ENCODE assay signal across 9 cellular contexts in the genomic region with DNA sequence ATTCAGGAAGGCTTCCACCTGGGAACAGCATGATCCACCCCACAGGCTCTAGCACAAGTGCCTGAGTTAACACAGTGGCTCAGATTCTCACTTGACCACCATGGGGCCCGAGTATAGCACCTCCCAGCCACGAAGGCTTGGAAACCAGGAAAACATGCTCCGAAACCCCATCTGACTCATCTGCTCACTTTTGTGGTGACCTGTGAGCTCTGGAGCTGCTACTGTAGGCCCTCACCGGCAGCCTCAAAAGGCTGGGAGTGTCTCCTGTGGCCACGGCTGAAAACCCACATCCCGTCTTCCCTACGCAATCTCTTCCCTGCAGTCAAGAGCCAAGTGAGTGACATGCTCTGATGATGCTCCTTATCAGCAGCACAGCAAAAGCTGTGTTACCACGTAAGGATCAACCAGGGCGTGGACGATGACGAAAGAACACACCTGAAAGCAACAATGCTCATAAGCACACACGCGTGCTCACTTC.
DNase-seq lines count a peak whose midpoint lies in the region; ATAC-seq and TF ChIP-seq lines count a peak whose summit lies in the region.
"Had no signal": no experiment of that assay in that cellular context is flagged by ENCODE, and none has a peak within 500 bp of the region (broad histone marks: within the 10 kb centered on the region; RNA-seq: fewer than 3 reads in every experiment).

No MANE protein-coding gene starts in this region.

- H3K9ac ChIP-seq in subcutaneous abdominal adipose tissue (ENCODE audit: low read length in 5 of 5): peak overlapping the region in 1 of 5 donors; percentile 1

- peak; percentile 30 for DNase-seq in NB4 (ENCODE audit: low read depth)
- DNase-seq in activated T-helper 1 cell treated with anti-CD3 and anti-CD28 coated beads, Interleukin-2, amount 50 U/mL, for 16 hours (ENCODE audit: low read depth in 1 of 2, low spot score in 1 of 2): peak; percentile 51 to 68
- peak; percentile 88 for DNase-seq in myocyte (ENCODE audit: low read depth)
- DNase-seq in SHP77 (lab: John Stamatoyannopoulos, UW): no peak
- no peak for DNase-seq in iPS-NIHi11 (ENCODE audit: low spot score)
- DNase-seq in NCI-H187 (lab: John Stamatoyannopoulos, UW): no peak
- DNase-seq: left cardiac atrium had no signal

- peak; percentile 38 for ATAC-seq in GM18511 (IDR thresholded peaks at IDR 0.05; ENCODE audit: unreplicated experiment)

- peaks cover 6 to 82% (median 65%) of the 10 kb centered on the region in 5 donors for H3K4me1 ChIP-seq in subcutaneous abdominal adipose tissue (ENCODE audit: control insufficient read depth in 5 of 5, insufficient read depth in 5 of 5, low read length in 5 of 5)

- H3K36me3 ChIP-seq in subcutaneous abdominal adipose tissue (ENCODE audit: control insufficient read depth in 5 of 5, insufficient read depth in 5 of 5, low read length in 5 of 5): no peaks in the 10 kb centered on the region

- TF ChIP-seq POLR2A in NB4 (IDR thresholded peaks at IDR 0.05; ENCODE audit: extremely low read depth, insufficient read length): no peak

- no peaks in the 10 kb centered on the region for H3K27me3 ChIP-seq in subcutaneous abdominal adipose tissue (ENCODE audit: control insufficient read depth in 5 of 5, insufficient read depth in 4 of 5, low read length in 5 of 5)

- H3K27ac ChIP-seq in subcutaneous abdominal adipose tissue (ENCODE audit: low read depth, low read length): peak overlapping the region; percentile 52

- H3K4me3 ChIP-seq in NB4 (ENCODE audit: low read depth, low read length): no peak overlapping the region
- no peak overlapping the region for H3K4me3 ChIP-seq in subcutaneous abdominal adipose tissue (ENCODE audit: low read depth in 1 of 5, low read length in 5 of 5)

- no peak for TF ChIP-seq CTCF in NB4 (IDR thresholded peaks at IDR 0.05; ENCODE audit: low read depth, low read length)

- no peaks in the 10 kb centered on the region for H3K9me3 ChIP-seq in subcutaneous abdominal adipose tissue (ENCODE audit: control insufficient read depth in 5 of 5, low read length in 5 of 5)

Comparison
In these comparisons a context has a peak if more than half of its experiments do, and no peak if none do; other contexts are left out.
1. DNase-seq: peak in NB4 (single experiment), activated T-helper 1 cell treated with anti-CD3 and anti-CD28 coated beads, Interleukin-2, amount 50 U/mL, for 16 hours (2 of 2) and myocyte (single experiment); none in SHP77 (0 of 2), iPS-NIHi11 (single experiment) and NCI-H187 (0 of 2).